Comparison of ENCODE assay signal across 8 cellular contexts in the genomic region with DNA sequence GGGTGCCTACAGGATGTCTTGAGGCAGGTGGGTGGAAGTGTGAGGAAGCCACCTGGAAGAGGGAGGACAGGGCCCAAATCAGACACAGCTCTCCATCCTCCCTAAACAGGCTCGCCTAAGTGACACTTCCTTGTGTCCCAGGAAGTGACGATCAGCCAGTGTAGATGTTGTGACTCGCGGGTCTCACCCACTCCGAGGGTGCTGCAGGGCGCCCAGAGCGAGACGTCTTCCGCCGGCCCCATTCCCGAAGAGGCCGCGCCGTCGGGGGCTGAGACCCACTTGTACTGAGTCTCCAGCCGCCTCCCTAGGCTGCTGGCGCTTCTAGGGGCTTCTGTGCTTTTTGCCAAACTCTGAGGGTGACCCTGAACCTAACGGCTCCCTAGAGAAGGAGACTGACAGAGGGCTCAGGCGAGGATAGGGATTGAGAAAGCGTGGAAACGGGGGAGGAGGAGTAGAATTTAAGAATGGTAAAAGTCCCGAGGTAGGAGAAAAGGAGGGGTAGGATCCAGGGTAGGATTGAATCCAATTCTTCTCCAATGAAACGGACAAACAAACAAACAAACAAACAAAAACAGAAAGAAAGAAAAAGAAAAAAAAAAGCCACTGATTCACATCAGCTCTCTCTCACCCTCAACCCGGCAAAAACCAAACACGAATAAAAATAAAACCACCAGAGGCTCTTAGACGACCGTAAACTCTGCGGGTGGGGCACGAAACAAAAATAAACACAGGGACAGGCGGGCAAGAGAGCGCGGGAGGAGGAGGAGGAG. TPM values are rescaled to one million over a fixed set of nuclear protein-coding genes. Genes with fewer than 3 reads are reported as not detected.
A peak's percentile ranks its signal among the peaks of the same experiment; 100 is the strongest.
DNase-seq lines count a peak whose midpoint lies in the region; ATAC-seq and TF ChIP-seq lines count a peak whose summit lies in the region.

No MANE protein-coding gene starts in this region.

- H3K4me1 ChIP-seq in A673 (ENCODE audit: insufficient read depth, low read length, poor library complexity, severe bottlenecking) = peaks cover 4% of the 10 kb centered on the region

- BruUV-seq in A673 (replicated peaks; lab: Mats Ljungman, UMichigan) (no TSS peak), MCF 10A (replicated peaks; lab: Mats Ljungman, UMichigan) (no TSS peak)

- no peaks in the 10 kb centered on the region for H3K36me3 ChIP-seq in A673 (ENCODE audit: insufficient read depth, low read length, poor library complexity, severe bottlenecking)

- no peaks in the 10 kb centered on the region for H3K36me3 Mint-ChIP-seq in MCF 10A (ENCODE audit: insufficient read depth, unreplicated experiment)

- peak overlapping the region; percentile 54 for H3K4me3 ChIP-seq in A673 (ENCODE audit: low read depth, low read length, poor library complexity, severe bottlenecking)
- H3K4me3 ChIP-seq in skeletal muscle cell (ENCODE audit: low read depth, low read length) = peak overlapping the region; percentile 69

- DNase-seq in A673 (ENCODE audit: low spot score) = peak; percentile 28
- peak; percentile 45 for DNase-seq in NCI-H2029 treated with DMSO at 0.1 percent for 48 hours (lab: John Stamatoyannopoulos, UW)
- DNase-seq in MCF 10A (ENCODE audit: unreplicated experiment) = peak; percentile 17
- peak; percentile 8 for DNase-seq in iPS-NIHi11 (ENCODE audit: low spot score)
- no peak for DNase-seq in skeletal muscle cell (ENCODE audit: low read depth)

- TF ChIP-seq CTCF in A673 (conservative IDR thresholded peaks at IDR 0.05; ENCODE audit: low read depth, low read length) = no peak
- no peak for TF ChIP-seq CTCF in MCF 10A (IDR thresholded peaks at IDR 0.05; ENCODE audit: unreplicated experiment)

- CTCF ChIA-PET in A673 (lab: Charles Lee) = no interaction called here
- CTCF ChIA-PET in MCF 10A (lab: Yijun Ruan, JAX) = interaction anchor here (0.6 to 3.5 kb wide), 5 partner anchors 23 to 298 kb away, joined by 3 to 18 read pairs (median 3); no protein-coding TSS in a partner anchor

- peaks cover 97% of the 10 kb centered on the region for H3K27me3 ChIP-seq in A673 (replicated peaks; ENCODE audit: insufficient read depth, low read depth, low read length, poor library complexity)

- H3K27me3 Mint-ChIP-seq in MCF 10A (ENCODE audit: insufficient read depth, unreplicated experiment) = no peaks in the 10 kb centered on the region

- no peaks in the 10 kb centered on the region for H3K9me3 Mint-ChIP-seq in MCF 10A (ENCODE audit: unreplicated experiment)

- POLR2A ChIA-PET in A673 (lab: Charles Lee; ENCODE audit: low non-redundant PET) = no interaction called here
- POLR2A ChIA-PET in MCF 10A (lab: Yijun Ruan, JAX) = interaction anchor here (0.6 to 3.0 kb wide), 9 partner anchors 11 to 1901 kb away, joined by 3 to 21 read pairs (median 3); no protein-coding TSS in a partner anchor

- intact Hi-C loops in A673 (cut with micrococcal nuclease; ENCODE audit: unreplicated experiment) (loop anchor here (5.0 kb wide), 2 partner anchors 105 to 230 kb away; no protein-coding TSS in a partner anchor), MCF 10A (cut with micrococcal nuclease) (loop anchor here (1.0 to 10.0 kb wide), 5 partner anchors 100 to 313 kb away; no protein-coding TSS in a partner anchor)

- ATAC-seq in GM18858 (IDR thresholded peaks at IDR 0.05; ENCODE audit: unreplicated experiment) (peak; percentile 42), GM18520 (IDR thresholded peaks at IDR 0.05; ENCODE audit: unreplicated experiment) (no peak), HG02678 (IDR thresholded peaks at IDR 0.05; ENCODE audit: unreplicated experiment) (no peak)

- H3K9me3 ChIP-seq in A673 (ENCODE audit: low read depth, low read length, poor library complexity, severe bottlenecking) = no peaks in the 10 kb centered on the region

- peak overlapping the region; percentile 76 for H3K4me3 Mint-ChIP-seq in MCF 10A (ENCODE audit: unreplicated experiment)

- peak overlapping the region; percentile 66 for H3K27ac Mint-ChIP-seq in MCF 10A (ENCODE audit: low read depth, unreplicated experiment)

- peaks cover 21% of the 10 kb centered on the region for H3K4me1 Mint-ChIP-seq in MCF 10A (ENCODE audit: insufficient read depth, unreplicated experiment)

- H3K27ac ChIP-seq in A673 (ENCODE audit: low read depth, low read length, poor library complexity, severe bottlenecking) = no peak overlapping the region

RNA-seq across cellular contexts. Expression of a gene that starts 0.5 kb away (rescaled TPM):
- total RNA-seq in A673 (2021) (5.1 and 6.9 TPM in 2 replicates), MCF 10A (2022) (7.5 and 12.9 TPM in 2 replicates)
